In the genomic region with DNA sequence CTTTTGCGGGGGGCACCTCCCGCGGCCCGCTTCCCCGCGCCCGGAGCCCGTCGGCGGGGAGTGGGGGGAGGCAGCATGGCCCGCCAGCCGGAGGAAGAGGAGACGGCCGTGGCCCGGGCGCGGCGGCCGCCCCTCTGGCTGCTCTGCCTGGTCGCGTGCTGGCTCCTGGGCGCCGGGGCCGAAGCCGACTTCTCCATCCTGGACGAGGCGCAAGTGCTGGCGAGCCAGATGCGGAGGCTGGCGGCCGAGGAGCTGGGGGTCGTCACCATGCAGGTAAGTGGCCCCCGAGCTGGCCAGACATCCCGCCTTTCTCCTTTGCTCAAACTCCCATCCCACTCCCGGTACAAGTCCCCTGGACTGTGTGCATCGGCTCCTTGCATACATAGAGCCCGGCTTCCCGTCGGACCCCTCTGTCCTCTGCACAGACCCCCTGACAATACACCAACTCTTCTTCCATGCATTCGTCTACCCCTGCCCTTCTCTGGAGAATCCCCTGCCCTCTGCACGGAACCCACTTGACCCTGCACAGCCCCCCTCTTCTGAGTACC, we compare ENCODE assay signal across 8 cellular contexts. TPM values are rescaled to one million over a fixed set of nuclear protein-coding genes. Genes with fewer than 3 reads are reported as not detected.
A peak's percentile ranks its signal among the peaks of the same experiment; 100 is the strongest.
DNase-seq lines count a peak whose midpoint lies in the region; ATAC-seq and TF ChIP-seq lines count a peak whose summit lies in the region.

No MANE protein-coding gene starts in this region.

- H3K27ac ChIP-seq in PC-9 (no peak overlapping the region), ectodermal cell (ENCODE audit: insufficient read depth, low read depth, low read length, poor library complexity, severe bottlenecking) (peak overlapping the region; percentile 58), mesenchymal stem cell (ENCODE audit: low read length, poor library complexity, severe bottlenecking) (no peak overlapping the region)

- H3K27me3 ChIP-seq in PC-9 (ENCODE audit: insufficient read depth, low read depth) (no peaks in the 10 kb centered on the region; the same call in 1 of the 2 replicates), ectodermal cell (ENCODE audit: control insufficient read depth, insufficient read depth, low read length, poor library complexity, severe bottlenecking) (peaks cover 10% of the 10 kb centered on the region), mesenchymal stem cell (ENCODE audit: control insufficient read depth in 1 of 2, insufficient read depth in 1 of 2, low read length in 2 of 2) (peaks cover 10 to 12% of the 10 kb centered on the region in 2 experiments)

- intact Hi-C loops in PC-9 (cut with micrococcal nuclease; ENCODE audit: unreplicated experiment) = loop anchor here (2.0 to 10.0 kb wide), 5 partner anchors 36 to 354 kb away; no protein-coding TSS in a partner anchor

- CTCF ChIA-PET in PC-9 (lab: Charles Lee) = no interaction called here

- no peak overlapping the region for H4K91ac ChIP-seq in mesenchymal stem cell (ENCODE audit: low read length)

- peak overlapping the region; percentile 84 for H3K9ac ChIP-seq in mesenchymal stem cell (ENCODE audit: low read length)

- H3K23ac ChIP-seq in mesenchymal stem cell (ENCODE audit: low read length in 2 of 2) = peak overlapping the region; percentile 42 to 99

- peak overlapping the region; percentile 49 to 71 for H3K14ac ChIP-seq in mesenchymal stem cell (ENCODE audit: low read length in 2 of 2)

- peak; percentile 15 to 24 for ATAC-seq in activated CD4-positive, CD25-positive, alpha-beta regulatory T cell treated with anti-CD3 and anti-CD28 coated beads, Interleukin-2, amount 50 U/mL, for 24 hours
- peak; percentile 8 for ATAC-seq in HG02623 (IDR thresholded peaks at IDR 0.05; ENCODE audit: unreplicated experiment)

- H3K36me3 ChIP-seq in PC-9 (ENCODE audit: low read depth) = no peaks in the 10 kb centered on the region
- H3K36me3 ChIP-seq in ectodermal cell (ENCODE audit: control insufficient read depth, insufficient read depth, low read length) = no peaks in the 10 kb centered on the region
- no peaks in the 10 kb centered on the region for H3K36me3 ChIP-seq in mesenchymal stem cell (ENCODE audit: control insufficient read depth in 1 of 2, insufficient read depth in 2 of 2, low read depth in 1 of 2, low read length in 2 of 2)

- H3K79me1 ChIP-seq in mesenchymal stem cell (replicated peaks; ENCODE audit: low read length, poor library complexity, severe bottlenecking) = peaks cover 24% of the 10 kb centered on the region

- 0% methylated on average over 41 of the region's 41 CpGs for WGBS in ectodermal cell, 2 experiments
- under 1% methylated on average over 40 of the region's 41 CpGs for WGBS in mesenchymal stem cell

- H3K9me3 ChIP-seq in PC-9 (ENCODE audit: insufficient read depth, low read depth) (no peaks in the 10 kb centered on the region), ectodermal cell (ENCODE audit: control insufficient read depth, low read length) (no peaks in the 10 kb centered on the region), mesenchymal stem cell (ENCODE audit: control insufficient read depth, low read length) (no peaks in the 10 kb centered on the region)

- H3K4me3 Mint-ChIP-seq in type B pancreatic cell = peak overlapping the region; percentile 97

- peak overlapping the region; percentile 57 for H3K27ac Mint-ChIP-seq in type B pancreatic cell

- H4K8ac ChIP-seq in mesenchymal stem cell (ENCODE audit: low read length) = peak overlapping the region; percentile 20

- H2BK120ac ChIP-seq in mesenchymal stem cell (ENCODE audit: low read depth, low read length) = peak overlapping the region; percentile 15

- H3K4me1 Mint-ChIP-seq in type B pancreatic cell (ENCODE audit: unreplicated experiment) = peaks cover 23% of the 10 kb centered on the region

- no TSS peak for BruUV-seq in PC-9 (replicated peaks; lab: Mats Ljungman, UMichigan)

- no peaks in the 10 kb centered on the region for H3K9me2 ChIP-seq in PC-9 (ENCODE audit: insufficient read depth)

- no peaks in the 10 kb centered on the region for H4K20me1 ChIP-seq in PC-9 (ENCODE audit: insufficient read depth)

- no peak for DNase-seq in activated CD4-positive, CD25-positive, alpha-beta regulatory T cell treated with anti-CD3 and anti-CD28 coated beads, Interleukin-2, amount 50 U/mL, for 72 hours
- DNase-seq in PC-9 = peak in 1 of 2 experiments; percentile 35
- peak; percentile 46 for DNase-seq in mesenchymal stem cell
- peak; percentile 73 for DNase-seq in type B pancreatic cell (ENCODE audit: extremely low spot score, unreplicated experiment)
- no peak for DNase-seq in GM10266 (ENCODE audit: extremely low spot score)

- H3K27me3 Mint-ChIP-seq in type B pancreatic cell = peaks cover 36% of the 10 kb centered on the region

- TF ChIP-seq CTCF in PC-9 (conservative IDR thresholded peaks at IDR 0.05) = no peak
- TF ChIP-seq CTCF in type B pancreatic cell (conservative IDR thresholded peaks at IDR 0.05) = no peak
- no peak for TF ChIP-seq CTCF in GM10266 (IDR thresholded peaks at IDR 0.05; ENCODE audit: control insufficient read depth, insufficient read depth, low read depth, missing control alignments)

- no peaks in the 10 kb centered on the region; the same call in 1 of the 2 replicates for H3F3A ChIP-seq in PC-9 (ENCODE audit: insufficient read depth, low read depth)

- H2BK15ac ChIP-seq in mesenchymal stem cell (ENCODE audit: low read depth, poor library complexity, severe bottlenecking) = peak overlapping the region; percentile 41

- H3K36me3 Mint-ChIP-seq in type B pancreatic cell = no peaks in the 10 kb centered on the region

- peak overlapping the region; percentile 86 for H3K4me3 ChIP-seq in PC-9
- peak overlapping the region; percentile 91 for H3K4me3 ChIP-seq in ectodermal cell (ENCODE audit: insufficient read depth, low read depth, low read length)
- peak overlapping the region; percentile 76 to 93 for H3K4me3 ChIP-seq in mesenchymal stem cell (ENCODE audit: insufficient read depth in 1 of 2, low read depth in 1 of 2, low read length in 2 of 2)

- H2AK5ac ChIP-seq in mesenchymal stem cell (ENCODE audit: low read length, severe bottlenecking) = no peak overlapping the region

- peak overlapping the region in 1 of 2 experiments; percentile 62 for H3K18ac ChIP-seq in mesenchymal stem cell (ENCODE audit: low read depth in 1 of 2, low read length in 2 of 2)

- H3K4me1 ChIP-seq in PC-9 (replicated peaks; ENCODE audit: insufficient read depth) = peaks cover 18% of the 10 kb centered on the region
- peaks cover 23% of the 10 kb centered on the region for H3K4me1 ChIP-seq in ectodermal cell (ENCODE audit: control insufficient read depth, insufficient read depth, low read length)
- peaks cover 15% of the 10 kb centered on the region for H3K4me1 ChIP-seq in mesenchymal stem cell (ENCODE audit: control insufficient read depth, insufficient read depth, low read depth, low read length)

- H2AFZ ChIP-seq in PC-9 = peak overlapping the region; percentile 92
- peak overlapping the region; percentile 82 for H2AFZ ChIP-seq in mesenchymal stem cell (ENCODE audit: low read depth, low read length)

- POLR2A ChIA-PET in PC-9 (lab: Charles Lee; ENCODE audit: unreplicated experiment) = interaction anchor here (0.7 kb wide), 1 partner anchor 24 kb away, joined by 4 read pairs; no protein-coding TSS in a partner anchor

- H3K79me2 ChIP-seq in PC-9 (ENCODE audit: low read depth) = no peaks in the 10 kb centered on the region

- H3K4ac ChIP-seq in mesenchymal stem cell (ENCODE audit: low read depth in 1 of 2, low read length in 2 of 2) = peak overlapping the region in 1 of 2 experiments; percentile 49

- no peak overlapping the region for H2BK5ac ChIP-seq in mesenchymal stem cell (ENCODE audit: low read depth, low read length, poor library complexity, severe bottlenecking)

- H3K4me2 ChIP-seq in PC-9 (peak overlapping the region; percentile 79), mesenchymal stem cell (ENCODE audit: low read length, poor library complexity, severe bottlenecking) (peak overlapping the region; percentile 99)

- no peak overlapping the region for H2BK12ac ChIP-seq in mesenchymal stem cell (ENCODE audit: low read length in 2 of 2)

- H3K9me3 Mint-ChIP-seq in type B pancreatic cell = no peaks in the 10 kb centered on the region

RNA-seq across cellular contexts. Expression of a gene that starts 0.8 kb away (rescaled TPM):
- total RNA-seq in PC-9 (2021) = 3.1 and 3.8 TPM in 2 replicates
- 131 TPM for polyA plus RNA-seq in ectodermal cell (2013, experiment 1 of 4)
- 172 TPM for polyA plus RNA-seq in ectodermal cell (2013, experiment 2 of 4)
- 107 TPM for polyA plus RNA-seq in ectodermal cell (2013, experiment 3 of 4)
- polyA plus RNA-seq in ectodermal cell (2013, experiment 4 of 4) = 120 TPM
- 2.3 TPM for polyA plus RNA-seq in mesenchymal stem cell (2013, experiment 1 of 2)
- polyA plus RNA-seq in mesenchymal stem cell (2013, experiment 2 of 2) = 2.3 TPM
- 9.6 and 44.6 TPM in 2 replicates for total RNA-seq in type B pancreatic cell (ENCODE audit: low replicate concordance)

Comparison
In these comparisons a context has a peak if more than half of its experiments do, and no peak if none do; other contexts are left out.
1. DNase-seq: peak in mesenchymal stem cell (single experiment) and type B pancreatic cell (single experiment); none in activated CD4-positive, CD25-positive, alpha-beta regulatory T cell treated with anti-CD3 and anti-CD28 coated beads, Interleukin-2, amount 50 U/mL, for 72 hours (single experiment) and GM10266 (single experiment).
2. Peak in every context shown above with its lines, with median percentiles within 50 percentile points of each other: H3K4me3 ChIP-seq.